In the genomic region with DNA sequence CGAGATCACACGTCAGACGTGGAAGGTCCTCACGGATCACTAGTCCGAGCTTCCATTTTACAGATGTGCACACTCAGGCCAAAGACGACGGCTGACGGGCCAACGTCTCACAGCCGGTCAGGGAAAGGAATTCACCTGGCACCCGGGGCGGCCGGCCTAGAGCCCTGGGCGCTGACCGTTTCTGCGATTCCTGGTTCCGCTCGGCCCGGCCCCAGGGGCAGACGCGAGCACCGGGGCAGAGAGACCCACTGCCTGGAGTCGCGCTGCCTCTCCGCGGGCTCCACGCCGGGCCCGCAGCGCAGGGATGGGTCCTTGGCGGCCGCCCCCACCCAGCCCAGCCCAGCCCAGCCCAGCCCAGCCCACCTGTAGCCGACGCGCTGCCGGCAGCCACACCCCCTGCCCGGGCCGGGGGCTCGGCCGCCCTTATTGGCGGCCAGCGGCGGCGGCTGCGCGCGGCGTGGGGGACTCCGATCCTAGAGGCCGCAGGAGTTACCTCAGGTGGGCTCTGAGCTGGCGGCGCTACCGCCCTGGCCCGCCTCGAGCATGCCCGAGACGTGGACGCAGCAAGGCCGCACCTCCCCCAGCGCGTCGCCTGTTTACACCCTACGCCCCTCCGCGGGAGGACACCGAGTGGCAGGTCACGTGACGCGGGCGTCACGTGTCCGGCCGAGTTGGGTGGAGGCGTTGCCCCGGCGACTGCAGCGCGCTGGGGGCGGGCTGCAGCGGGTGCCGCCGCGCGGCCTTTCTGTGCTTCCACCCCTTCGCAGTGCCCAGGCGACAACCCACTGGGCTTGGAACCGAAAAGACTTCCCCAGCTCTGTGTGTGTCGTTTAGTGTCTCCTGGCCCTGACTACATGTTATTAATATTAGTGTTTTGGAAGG, we compare ENCODE assay signal across 8 cellular contexts.
DNase-seq lines count a peak whose midpoint lies in the region; ATAC-seq and TF ChIP-seq lines count a peak whose summit lies in the region.

No MANE protein-coding gene starts in this region.

- H3K9me3 ChIP-seq in Caco-2: no peaks in the 10 kb centered on the region
- H3K9me3 ChIP-seq in mononuclear cell (ENCODE audit: low read depth, low read length): no peaks in the 10 kb centered on the region

- no peaks in the 10 kb centered on the region for H3K36me3 ChIP-seq in Caco-2 (ENCODE audit: control insufficient read depth, insufficient read depth, low read length)

- ATAC-seq in GM21360 (IDR thresholded peaks at IDR 0.05; ENCODE audit: unreplicated experiment): peak; percentile 85

- H3K36me3 Mint-ChIP-seq in Caco-2 (ENCODE audit: insufficient read depth, unreplicated experiment): peaks cover 15% of the 10 kb centered on the region

- intact Hi-C loops in Caco-2 (cut with micrococcal nuclease; ENCODE audit: unreplicated experiment): loop anchor here (1.0 to 5.0 kb wide), 3 partner anchors 78 to 682 kb away; a partner anchor contains a TSS

- CTCF ChIA-PET in Caco-2 (lab: Charles Lee): no interaction called here

- H3K4me3 ChIP-seq in Caco-2 (ENCODE audit: low read depth, low read length): peak overlapping the region; percentile 89
- H3K4me3 ChIP-seq in epithelial cell of esophagus (ENCODE audit: low read length): peak overlapping the region; percentile 70
- H3K4me3 ChIP-seq in mononuclear cell (ENCODE audit: low read length): peak overlapping the region; percentile 70

- POLR2A ChIA-PET in Caco-2 (lab: Charles Lee): interaction anchor here (0.6 kb wide), 3 partner anchors 26 to 621 kb away, joined by 3 read pairs; no protein-coding TSS in a partner anchor

- peaks cover 14% of the 10 kb centered on the region for H3K4me1 Mint-ChIP-seq in Caco-2 (ENCODE audit: low read depth, unreplicated experiment)

- H3K27ac Mint-ChIP-seq in Caco-2 (ENCODE audit: unreplicated experiment): peak overlapping the region; percentile 54

- H3K4me1 ChIP-seq in Caco-2 (no peaks in the 10 kb centered on the region), mononuclear cell (ENCODE audit: insufficient read depth, low read length) (peaks cover 26% of the 10 kb centered on the region)

- no TSS peak for BruUV-seq in Caco-2 (replicated peaks; lab: Mats Ljungman, UMichigan)

- DNase-seq in Caco-2: peak; percentile 95 to 97
- peak; percentile 91 for DNase-seq in HT-29 (ENCODE audit: low spot score)
- DNase-seq in NOMO-1 (lab: John Stamatoyannopoulos, UW; ENCODE audit: unreplicated experiment in 2 of 2): peak; percentile 84 to 85
- peak; percentile 87 for DNase-seq in activated CD8-positive, alpha-beta memory T cell treated with anti-CD3 and anti-CD28 coated beads, Interleukin-2, amount 50 U/mL, for 4 hours
- peak; percentile 90 for DNase-seq in epithelial cell of esophagus (ENCODE audit: low read depth)
- peak; percentile 84 for DNase-seq in stimulated activated CD8-positive, alpha-beta memory T cell treated with anti-CD3 and anti-CD28 coated beads, Interleukin-2, amount 100 ng/mL, for 48 hours (ENCODE audit: low read depth in 2 of 2)

- peaks cover 10% of the 10 kb centered on the region for H3K9me3 Mint-ChIP-seq in Caco-2 (ENCODE audit: unreplicated experiment)

- no peak for TF ChIP-seq CTCF in Caco-2 (IDR thresholded peaks at IDR 0.05; ENCODE audit: insufficient read depth in 1 of 2, low read depth in 1 of 2, low read length in 1 of 2, severe bottlenecking in 1 of 2, unreplicated experiment in 1 of 2)
- no peak for TF ChIP-seq CTCF in epithelial cell of esophagus (IDR thresholded peaks at IDR 0.05; ENCODE audit: insufficient read depth, low read depth, low read length, missing control alignments)

- H3K27me3 ChIP-seq in Caco-2 (replicated peaks; ENCODE audit: control insufficient read depth, insufficient read depth, low read length): 0 out of 2 replicates have a peak, but pooled peaks cover 1% of the 10 kb centered on the region
- H3K27me3 ChIP-seq in mononuclear cell (ENCODE audit: insufficient read depth, low read length): no peaks in the 10 kb centered on the region

- H3K27me3 Mint-ChIP-seq in Caco-2 (ENCODE audit: insufficient read depth, unreplicated experiment): peaks cover 5% of the 10 kb centered on the region

- peak overlapping the region; percentile 73 for H3K4me3 Mint-ChIP-seq in Caco-2 (ENCODE audit: unreplicated experiment)

Comparison
In these comparisons a context has a peak if more than half of its experiments do, and no peak if none do; other contexts are left out.
1. Peak in every context shown above with its lines: DNase-seq, ATAC-seq and H3K4me3 ChIP-seq.